1 cellular context compared by ENCODE assay signal in the genomic region with DNA sequence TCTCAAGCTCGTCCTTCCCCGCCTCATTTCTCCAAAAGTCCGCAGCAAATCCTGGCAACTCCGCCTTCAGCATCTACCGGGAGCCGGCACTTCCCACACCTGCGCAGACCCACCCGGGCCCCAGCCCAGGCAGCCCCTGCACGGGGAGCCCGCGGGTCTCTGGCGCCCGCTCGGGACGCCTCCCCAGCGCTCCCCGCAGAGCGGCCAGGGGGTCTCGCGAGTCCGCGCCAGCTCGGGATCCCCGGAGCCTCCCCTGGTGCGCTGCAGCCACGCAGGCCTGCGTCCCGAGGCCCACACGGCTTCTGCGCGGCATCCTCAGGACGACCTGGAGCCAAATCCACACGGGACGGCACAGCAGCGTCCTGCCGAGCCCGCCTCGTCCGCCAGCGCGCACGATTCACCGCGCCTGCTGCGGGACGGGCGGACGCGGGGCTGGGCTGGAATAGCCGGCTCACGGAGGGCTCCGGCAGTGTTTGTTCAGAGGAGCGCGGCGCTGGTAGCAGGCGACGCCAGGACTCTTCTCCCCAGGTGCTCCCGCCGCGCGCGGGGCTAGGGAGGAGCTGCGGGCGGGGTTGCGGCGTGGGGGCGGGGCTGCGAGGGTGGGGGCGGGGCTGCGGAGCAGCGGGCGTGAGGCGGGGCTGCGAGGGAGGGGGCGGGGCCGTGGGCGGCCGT.
TF ChIP-seq lines count a peak whose summit lies in the region.

No MANE protein-coding gene starts in this region.

TF ChIP-seq in HepG2, 621 proteins besides CTCF, POLR2A, EP300 and RAD21 (continued from another document and continues in another):
- no peak for TF ChIP-seq ARID3A (IDR thresholded peaks at IDR 0.05; ENCODE audit: low read depth, low read length)
- no peak; the same call in 1 of the 2 replicates for TF ChIP-seq KMT2B (CRISPR knock-in tag; IDR thresholded peaks at IDR 0.05)
- TF ChIP-seq NFYC (CRISPR knock-in tag; IDR thresholded peaks at IDR 0.05), result no peak
- TF ChIP-seq SNAI1 (CRISPR knock-in tag; IDR thresholded peaks at IDR 0.05; ENCODE audit: borderline replicate concordance), result 0 out of 2 replicates have a peak, but pooled peaks have one; percentile 76
- TF ChIP-seq ZFP90 (CRISPR knock-in tag; IDR thresholded peaks at IDR 0.05; ENCODE audit: borderline replicate concordance), result no peak; the same call in 1 of the 2 replicates
- no peak for TF ChIP-seq HES4 (CRISPR knock-in tag; IDR thresholded peaks at IDR 0.05; ENCODE audit: borderline replicate concordance)
- TF ChIP-seq ZNF17 (CRISPR knock-in tag; IDR thresholded peaks at IDR 0.05), result no peak
- TF ChIP-seq RARA (CRISPR knock-in tag; IDR thresholded peaks at IDR 0.05), result 0 out of 2 replicates have a peak, but pooled peaks have one; percentile 26
- no peak for TF ChIP-seq HOMEZ (CRISPR knock-in tag; IDR thresholded peaks at IDR 0.05; ENCODE audit: low read depth)
- 0 out of 2 replicates have a peak, but pooled peaks have one; percentile 19 for TF ChIP-seq KLF12 (CRISPR knock-in tag; IDR thresholded peaks at IDR 0.05; ENCODE audit: borderline replicate concordance)
- no peak for TF ChIP-seq NR2F6 (IDR thresholded peaks at IDR 0.05)
- TF ChIP-seq NR2F6 (CRISPR knock-in tag; IDR thresholded peaks at IDR 0.05), result no peak
- TF ChIP-seq, protein P1, sequence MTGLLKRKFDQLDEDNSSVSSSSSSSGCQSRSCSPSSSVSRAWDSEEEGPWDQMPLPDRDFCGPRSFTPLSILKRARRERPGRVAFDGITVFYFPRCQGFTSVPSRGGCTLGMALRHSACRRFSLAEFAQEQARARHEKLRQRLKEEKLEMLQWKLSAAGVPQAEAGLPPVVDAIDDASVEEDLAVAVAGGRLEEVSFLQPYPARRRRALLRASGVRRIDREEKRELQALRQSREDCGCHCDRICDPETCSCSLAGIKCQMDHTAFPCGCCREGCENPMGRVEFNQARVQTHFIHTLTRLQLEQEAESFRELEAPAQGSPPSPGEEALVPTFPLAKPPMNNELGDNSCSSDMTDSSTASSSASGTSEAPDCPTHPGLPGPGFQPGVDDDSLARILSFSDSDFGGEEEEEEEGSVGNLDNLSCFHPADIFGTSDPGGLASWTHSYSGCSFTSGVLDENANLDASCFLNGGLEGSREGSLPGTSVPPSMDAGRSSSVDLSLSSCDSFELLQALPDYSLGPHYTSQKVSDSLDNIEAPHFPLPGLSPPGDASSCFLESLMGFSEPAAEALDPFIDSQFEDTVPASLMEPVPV (CRISPR knock-in tag; IDR thresholded peaks at IDR 0.05), result no peak
- TF ChIP-seq CEBPG (CRISPR knock-in tag; IDR thresholded peaks at IDR 0.05), result no peak
- TF ChIP-seq, protein P2, sequence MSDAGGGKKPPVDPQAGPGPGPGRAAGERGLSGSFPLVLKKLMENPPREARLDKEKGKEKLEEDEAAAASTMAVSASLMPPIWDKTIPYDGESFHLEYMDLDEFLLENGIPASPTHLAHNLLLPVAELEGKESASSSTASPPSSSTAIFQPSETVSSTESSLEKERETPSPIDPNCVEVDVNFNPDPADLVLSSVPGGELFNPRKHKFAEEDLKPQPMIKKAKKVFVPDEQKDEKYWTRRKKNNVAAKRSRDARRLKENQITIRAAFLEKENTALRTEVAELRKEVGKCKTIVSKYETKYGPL (CRISPR knock-in tag; IDR thresholded peaks at IDR 0.05), result no peak
- TF ChIP-seq EED (CRISPR knock-in tag; IDR thresholded peaks at IDR 0.05), result no peak
- TF ChIP-seq SIN3A (IDR thresholded peaks at IDR 0.05; ENCODE audit: borderline replicate concordance, low read depth, low read length), result no peak; the same call in 1 of the 2 replicates
- TF ChIP-seq, protein P3, sequence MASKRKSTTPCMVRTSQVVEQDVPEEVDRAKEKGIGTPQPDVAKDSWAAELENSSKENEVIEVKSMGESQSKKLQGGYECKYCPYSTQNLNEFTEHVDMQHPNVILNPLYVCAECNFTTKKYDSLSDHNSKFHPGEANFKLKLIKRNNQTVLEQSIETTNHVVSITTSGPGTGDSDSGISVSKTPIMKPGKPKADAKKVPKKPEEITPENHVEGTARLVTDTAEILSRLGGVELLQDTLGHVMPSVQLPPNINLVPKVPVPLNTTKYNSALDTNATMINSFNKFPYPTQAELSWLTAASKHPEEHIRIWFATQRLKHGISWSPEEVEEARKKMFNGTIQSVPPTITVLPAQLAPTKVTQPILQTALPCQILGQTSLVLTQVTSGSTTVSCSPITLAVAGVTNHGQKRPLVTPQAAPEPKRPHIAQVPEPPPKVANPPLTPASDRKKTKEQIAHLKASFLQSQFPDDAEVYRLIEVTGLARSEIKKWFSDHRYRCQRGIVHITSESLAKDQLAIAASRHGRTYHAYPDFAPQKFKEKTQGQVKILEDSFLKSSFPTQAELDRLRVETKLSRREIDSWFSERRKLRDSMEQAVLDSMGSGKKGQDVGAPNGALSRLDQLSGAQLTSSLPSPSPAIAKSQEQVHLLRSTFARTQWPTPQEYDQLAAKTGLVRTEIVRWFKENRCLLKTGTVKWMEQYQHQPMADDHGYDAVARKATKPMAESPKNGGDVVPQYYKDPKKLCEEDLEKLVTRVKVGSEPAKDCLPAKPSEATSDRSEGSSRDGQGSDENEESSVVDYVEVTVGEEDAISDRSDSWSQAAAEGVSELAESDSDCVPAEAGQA (IDR thresholded peaks at IDR 0.05; ENCODE audit: low read depth), result no peak
- TF ChIP-seq, protein P3 (CRISPR knock-in tag; IDR thresholded peaks at IDR 0.05; ENCODE audit: borderline replicate concordance), result no peak
- TF ChIP-seq EZH2 (conservative IDR thresholded peaks at IDR 0.05; ENCODE audit: low read depth, low read length), result no peak
- TF ChIP-seq IKZF5 (CRISPR knock-in tag; IDR thresholded peaks at IDR 0.05), result no peak; the same call in 1 of the 2 replicates
- no peak for TF ChIP-seq ZBTB49 (CRISPR knock-in tag; IDR thresholded peaks at IDR 0.05; ENCODE audit: borderline replicate concordance)
- TF ChIP-seq GLI4 (CRISPR knock-in tag; IDR thresholded peaks at IDR 0.05; ENCODE audit: borderline replicate concordance), result no peak
- no peak for TF ChIP-seq REPIN1 (CRISPR knock-in tag; IDR thresholded peaks at IDR 0.05; ENCODE audit: borderline replicate concordance, low read depth)
- TF ChIP-seq HOXA3 (CRISPR knock-in tag; IDR thresholded peaks at IDR 0.05), result 0 out of 2 replicates have a peak, but pooled peaks have one; percentile 18
- TF ChIP-seq ZNF713 (CRISPR knock-in tag; IDR thresholded peaks at IDR 0.05), result no peak
- peak; percentile 12; the same call in 1 of the 2 replicates for TF ChIP-seq FOSL2 (CRISPR knock-in tag; IDR thresholded peaks at IDR 0.05)
- 0 out of 2 replicates have a peak, but pooled peaks have one; percentile 33 for TF ChIP-seq ZNF446 (CRISPR knock-in tag; IDR thresholded peaks at IDR 0.05)
- TF ChIP-seq GPBP1L1 (CRISPR knock-in tag; IDR thresholded peaks at IDR 0.05), result no peak
- TF ChIP-seq KLF11 (CRISPR knock-in tag; IDR thresholded peaks at IDR 0.05), result no peak
- no peak for TF ChIP-seq ZFP36 (IDR thresholded peaks at IDR 0.05; ENCODE audit: borderline replicate concordance, low read depth, low read length, partially characterized antibody)
- TF ChIP-seq ZNF564 (CRISPR knock-in tag; IDR thresholded peaks at IDR 0.05), result no peak
- no peak for TF ChIP-seq PAWR (CRISPR knock-in tag; IDR thresholded peaks at IDR 0.05; ENCODE audit: borderline replicate concordance)
- no peak for TF ChIP-seq MTA3 (CRISPR knock-in tag; IDR thresholded peaks at IDR 0.05)
- TF ChIP-seq KLF15 (CRISPR knock-in tag; IDR thresholded peaks at IDR 0.05; ENCODE audit: borderline replicate concordance), result no peak
- TF ChIP-seq ZNF274 (CRISPR knock-in tag; IDR thresholded peaks at IDR 0.05), result no peak
- no peak for TF ChIP-seq IRF2 (CRISPR knock-in tag; IDR thresholded peaks at IDR 0.05)
- TF ChIP-seq GABPA (IDR thresholded peaks at IDR 0.05; ENCODE audit: low read depth, low read length), result no peak
- no peak for TF ChIP-seq GABPA (CRISPR knock-in tag; IDR thresholded peaks at IDR 0.05; ENCODE audit: low read depth)
- no peak for TF ChIP-seq PHF20 (CRISPR knock-in tag; IDR thresholded peaks at IDR 0.05)
- TF ChIP-seq ZNF101 (CRISPR knock-in tag; IDR thresholded peaks at IDR 0.05; ENCODE audit: borderline replicate concordance, low read depth), result no peak
